In the genomic region with DNA sequence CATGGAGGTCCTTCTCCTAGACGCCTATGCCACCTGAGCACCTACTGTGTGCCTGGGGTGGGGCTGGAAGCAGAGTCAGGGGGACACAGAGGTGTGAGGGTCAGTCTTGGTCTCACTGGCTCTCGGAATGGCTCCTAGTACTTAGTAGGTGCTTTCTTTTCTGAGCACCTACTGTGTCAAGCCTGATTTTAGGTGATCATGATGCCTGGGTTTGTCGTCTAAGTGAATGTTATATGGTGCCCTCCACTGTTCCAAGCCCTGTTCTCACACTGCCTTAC, we compare ENCODE assay signal across 26 cellular contexts.
"Had no signal": no experiment of that assay in that cellular context is flagged by ENCODE, and none has a peak within 500 bp of the region (broad histone marks: within the 10 kb centered on the region; RNA-seq: fewer than 3 reads in every experiment).

No MANE protein-coding gene starts in this region.

- H3K4me3 ChIP-seq: stomach, suprapubic skin, testis, thoracic aorta, thyroid gland, tibial artery, tibial nerve, transverse colon, upper lobe of left lung, uterus, vagina had no signal

- H3K27ac ChIP-seq: stomach, suprapubic skin, testis, thoracic aorta, thyroid gland, tibial artery, tibial nerve, transverse colon, upper lobe of left lung, uterus, vagina had no signal

- DNase-seq: stimulated activated CD4-positive, alpha-beta T cell treated with anti-CD3 and anti-CD28 coated beads, Interleukin-2, amount 100 ng/mL, for 48 hours; stimulated activated CD4-positive, alpha-beta T cell treated with anti-CD3 and anti-CD28 coated beads, Interleukin-4, amount 100 ng/mL, for 1 hour; stimulated activated CD4-positive, alpha-beta T cell treated with anti-CD3 and anti-CD28 coated beads, Interleukin-4, amount 100 ng/mL, for 24 hours; stimulated activated CD4-positive, alpha-beta T cell treated with anti-CD3 and anti-CD28 coated beads, Interleukin-4, amount 100 ng/mL, for 4 hours; stimulated activated CD8-positive, alpha-beta memory T cell treated with anti-CD3 and anti-CD28 coated beads, Interleukin-4, amount 100 ng/mL, for 48 hours; stimulated activated naive B cell treated with anti-CD40 and anti-IgM and Interleukin-4, amounts not matched to agents 10 μg/mL and 1 μg/mL and 100 μg/mL, for 72 hours; stimulated activated naive CD4-positive, alpha-beta T cell; stimulated activated naive CD4-positive, alpha-beta T cell treated with Interleukin-2 at 50 U/mL for 16 hours; stimulated activated naive CD8-positive, alpha-beta T cell treated with anti-CD3 and anti-CD28 coated beads, Interleukin-15, amount 100 ng/mL, for 72 hours; stimulated activated naive CD8-positive, alpha-beta T cell treated with anti-CD3 and anti-CD28 coated beads, Interleukin-15, Interleukin-2, amounts not matched to agents 100 U/mL and 50 U/mL, for 24 hours; stomach; substantia nigra; testis; thyroid gland; tibial artery; transverse colon; trophoblast cell; upper lobe of left lung; uterus had no signal

- ATAC-seq: stimulated activated effector memory CD8-positive, alpha-beta T cell treated with anti-CD3 and anti-CD28 coated beads, Interleukin-12 subunit alpha, Interleukin-12 subunit beta, amount 100 ng/mL, for 72 hours; stimulated activated memory B cell treated with anti-CD40 and anti-IgM and Interleukin-4, amounts not matched to agents 10 μg/mL and 1 μg/mL and 100 μg/mL, for 72 hours; stimulated activated naive B cell treated with anti-CD40 and anti-IgM and Interleukin-4, amounts not matched to agents 10 μg/mL and 1 μg/mL and 100 μg/mL, for 72 hours; stimulated activated naive CD8-positive, alpha-beta T cell treated with anti-CD3 and anti-CD28 coated beads, Interleukin-15, amount 100 ng/mL, for 72 hours; stimulated activated naive CD8-positive, alpha-beta T cell treated with anti-CD3 and anti-CD28 coated beads, Interleukin-15, Interleukin-2, amounts not matched to agents 100 U/mL and 50 U/mL, for 24 hours had no signal

- H3K4me1 ChIP-seq: stomach, suprapubic skin, testis, thyroid gland, tibial artery, tibial nerve, transverse colon, upper lobe of left lung, uterus, vagina had no signal

- FAIRE-seq: urothelium cell line had no signal

- H3K9me3 ChIP-seq: suprapubic skin, testis, thyroid gland, transverse colon, uterus, vagina had no signal

- H3K27me3 ChIP-seq: testis, thyroid gland, tibial artery, tibial nerve, transverse colon, upper lobe of left lung, uterus, vagina had no signal

- H3K36me3 ChIP-seq: uterus had no signal
